Comparison of ENCODE assay signal across 34 cellular contexts in the genomic region with DNA sequence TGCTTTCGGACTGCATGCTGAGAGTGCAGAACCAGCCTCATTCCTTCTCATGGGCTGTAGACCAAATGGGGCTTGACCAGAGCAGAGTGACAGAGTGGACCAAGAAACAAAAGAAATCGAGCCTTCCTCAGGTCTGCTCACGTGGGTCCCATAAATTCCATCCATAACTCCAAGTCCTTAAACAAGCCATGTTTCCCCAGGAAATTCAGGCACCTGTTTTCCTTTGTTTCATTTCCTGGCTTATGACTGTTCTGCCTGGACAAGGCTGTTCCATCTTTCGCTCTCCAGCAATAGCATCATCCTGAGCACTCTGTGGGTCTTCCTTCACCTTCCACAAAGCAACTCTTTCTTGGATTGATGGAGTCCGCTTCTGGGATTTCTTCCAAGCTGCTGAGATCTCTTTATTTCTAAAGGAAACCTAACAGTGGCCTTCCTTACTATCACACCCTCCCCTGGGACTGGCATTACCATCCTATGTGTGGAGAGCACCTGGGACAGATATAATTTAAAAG.
"Had no signal": no experiment of that assay in that cellular context is flagged by ENCODE, and none has a peak within 500 bp of the region (broad histone marks: within the 10 kb centered on the region; RNA-seq: fewer than 3 reads in every experiment).

No MANE protein-coding gene starts in this region.

- H3K27ac Mint-ChIP-seq: activated CD4-positive, alpha-beta T cell treated with anti-CD3 and anti-CD28 coated beads for 36 hours; activated CD4-positive, alpha-beta T cell treated with anti-CD3 and anti-CD28 coated beads, Interleukin-2, amount 10 ng/mL, durations not matched to agents 7 days and 5 days; activated CD8-positive, alpha-beta T cell treated with anti-CD3 and anti-CD28 coated beads, Interleukin-2, amount 10 ng/mL, durations not matched to agents 7 days and 5 days; activated naive CD4-positive, alpha-beta T cell treated with anti-CD3 and anti-CD28 coated beads, Interleukin-2, amount 50 U/mL, for 24 hours; activated naive CD8-positive, alpha-beta T cell treated with anti-CD3 and anti-CD28 coated beads, Interleukin-2, amount 10 ng/mL, durations not matched to agents 7 days and 5 days; activated T-cell treated with anti-CD3 and anti-CD28 coated beads, Interleukin-2, amount 50 U/mL, for 24 hours; activated T-helper 2 cell treated with anti-CD3 and anti-CD28 coated beads, Interferon-gamma antibody, Interleukin-2, Interleukin-4, amounts not matched to agents 10 μg/mL and 5 μg/mL and 100 μg/mL, durations not matched to agents 14 hours and 24 hours and 36 hours had no signal

- H3K9me3 Mint-ChIP-seq: activated CD4-positive, alpha-beta T cell treated with anti-CD3 and anti-CD28 coated beads, Interleukin-2, amount 10 ng/mL, durations not matched to agents 7 days and 5 days; activated naive CD4-positive, alpha-beta T cell treated with anti-CD3 and anti-CD28 coated beads, Interleukin-2, amount 50 U/mL, for 24 hours; activated naive CD8-positive, alpha-beta T cell treated with anti-CD3 and anti-CD28 coated beads, Interleukin-2, amount 10 ng/mL, durations not matched to agents 7 days and 5 days; activated T-cell treated with anti-CD3 and anti-CD28 coated beads, Interleukin-2, amount 50 U/mL, for 24 hours; activated T-helper 2 cell treated with anti-CD3 and anti-CD28 coated beads, Interferon-gamma antibody, Interleukin-2, Interleukin-4, amounts not matched to agents 10 μg/mL and 5 μg/mL and 100 μg/mL, durations not matched to agents 14 hours and 24 hours and 36 hours had no signal

- H3K36me3 ChIP-seq: breast epithelium, SJCRH30 had no signal

- H3K4me3 ChIP-seq: body of pancreas, breast epithelium, PC-9, SJCRH30, SK-N-MC had no signal

- H3K4me1 ChIP-seq: body of pancreas, breast epithelium had no signal

- H2AFZ ChIP-seq: PC-9 had no signal

- H3K9me3 ChIP-seq: body of pancreas, SJCRH30 had no signal

- ATAC-seq: activated CD4-positive, alpha-beta T cell treated with anti-CD3 and anti-CD28 coated beads for 36 hours; activated CD4-positive, CD25-positive, alpha-beta regulatory T cell treated with anti-CD3 and anti-CD28 coated beads, Interleukin-2, amount 50 U/mL, for 24 hours; activated CD8-positive, alpha-beta T cell treated with anti-CD3 and anti-CD28 coated beads, Interleukin-2, amount 10 ng/mL, durations not matched to agents 7 days and 5 days; body of pancreas had no signal

- DNase-seq: activated CD4-positive, alpha-beta T cell treated with anti-CD3 and anti-CD28 coated beads for 36 hours; activated CD4-positive, alpha-beta T cell treated with anti-CD3 and anti-CD28 coated beads, Interleukin-2, amount 10 ng/mL, durations not matched to agents 7 days and 5 days; activated CD4-positive, alpha-beta T cell treated with anti-CD3 and anti-CD28 coated beads, Interleukin-2, amount 50 U/mL, for 48 hours; activated CD8-positive, alpha-beta T cell treated with anti-CD3 and anti-CD28 coated beads, Interleukin-2, amount 10 ng/mL, durations not matched to agents 7 days and 5 days; activated gamma-delta T cell; activated naive CD4-positive, alpha-beta T cell treated with Interleukin-2 at 50 U/mL for 16 hours; activated naive CD8-positive, alpha-beta T cell treated with anti-CD3 and anti-CD28 coated beads, Interleukin-2, amount 10 ng/mL, durations not matched to agents 7 days and 5 days; activated T-cell treated with anti-CD3 and anti-CD28 coated beads, Interleukin-2, amount 50 U/mL, for 24 hours; body of pancreas; caudate nucleus; cerebellar nuclear complex; Karpas-422; KBM-7; MM.1S; MV-4-11; NCI-H1092; NCI-H1436 treated with DMSO at 0.1 percent for 48 hours; NCI-H1694 treated with DMSO at 0.1 percent for 48 hours; NCI-H2029 treated with DMSO at 0.1 percent for 48 hours; NCI-H2107; NCI-H2171; NCI-H510A; NCI-H526; NCI-H748 treated with DMSO at 0.1 percent for 48 hours; NK-92 treated with Interleukin-12 subunit alpha and Interleukin-12 subunit beta, amount 100 ng/mL, for 24 hours; PC-9; SHP77; SJCRH30; T1000 had no signal

- H3K36me3 Mint-ChIP-seq: activated naive CD4-positive, alpha-beta T cell treated with anti-CD3 and anti-CD28 coated beads, Interleukin-2, amount 50 U/mL, for 24 hours; activated naive CD8-positive, alpha-beta T cell treated with anti-CD3 and anti-CD28 coated beads, Interleukin-2, amount 10 ng/mL, durations not matched to agents 7 days and 5 days had no signal

- H3K4me2 ChIP-seq: PC-9 had no signal

- H3K27ac ChIP-seq: body of pancreas, breast epithelium, SJCRH30, SK-N-MC had no signal

- H3K4me3 Mint-ChIP-seq: activated CD4-positive, alpha-beta T cell treated with anti-CD3 and anti-CD28 coated beads for 36 hours; activated CD4-positive, alpha-beta T cell treated with anti-CD3 and anti-CD28 coated beads, Interleukin-2, amount 10 ng/mL, durations not matched to agents 7 days and 5 days; activated CD8-positive, alpha-beta T cell treated with anti-CD3 and anti-CD28 coated beads, Interleukin-2, amount 10 ng/mL, durations not matched to agents 7 days and 5 days; activated naive CD4-positive, alpha-beta T cell treated with anti-CD3 and anti-CD28 coated beads, Interleukin-2, amount 50 U/mL, for 24 hours; activated naive CD8-positive, alpha-beta T cell treated with anti-CD3 and anti-CD28 coated beads, Interleukin-2, amount 10 ng/mL, durations not matched to agents 7 days and 5 days; activated T-cell treated with anti-CD3 and anti-CD28 coated beads, Interleukin-2, amount 50 U/mL, for 24 hours had no signal

- H3K27me3 ChIP-seq: body of pancreas, breast epithelium, SJCRH30 had no signal

- H3K4me1 Mint-ChIP-seq: activated CD4-positive, alpha-beta T cell treated with anti-CD3 and anti-CD28 coated beads for 36 hours; activated CD4-positive, alpha-beta T cell treated with anti-CD3 and anti-CD28 coated beads, Interleukin-2, amount 10 ng/mL, durations not matched to agents 7 days and 5 days; activated naive CD4-positive, alpha-beta T cell treated with anti-CD3 and anti-CD28 coated beads, Interleukin-2, amount 50 U/mL, for 24 hours had no signal
